ENCODE assay signal across 11 cellular contexts in the genomic region with DNA sequence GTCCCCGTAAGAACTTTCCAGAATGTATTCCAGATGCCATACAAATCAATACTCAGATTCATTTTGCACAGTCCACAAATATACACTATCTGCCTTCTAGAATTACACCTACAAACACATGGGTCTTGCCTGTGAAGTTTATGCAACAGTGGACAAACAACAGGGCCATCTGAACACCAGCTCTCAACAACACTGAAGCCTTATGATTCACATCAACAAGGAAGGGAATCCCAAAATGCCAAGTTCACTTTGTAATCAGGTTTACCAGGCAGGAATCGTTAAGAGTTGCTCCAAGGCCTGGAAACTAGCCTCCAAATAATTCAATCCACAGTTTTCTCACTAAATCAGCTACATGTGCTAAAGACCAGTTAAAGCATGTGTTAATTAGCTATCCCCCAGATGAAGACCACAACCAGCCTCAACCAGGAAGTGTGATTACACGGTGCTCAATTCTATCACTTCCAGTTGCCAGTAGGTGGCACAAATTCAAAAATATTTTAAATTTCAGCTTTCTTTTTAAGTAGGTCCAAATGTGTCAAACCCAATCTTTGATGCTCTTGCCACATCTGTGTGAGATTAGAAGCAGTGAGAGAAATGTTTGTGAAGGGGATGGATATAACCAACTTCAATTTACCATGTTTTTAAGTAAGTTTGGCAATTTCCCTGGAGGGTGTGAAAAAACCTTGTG.
DNase-seq lines count a peak whose midpoint lies in the region; ATAC-seq and TF ChIP-seq lines count a peak whose summit lies in the region.
"Had no signal": no experiment of that assay in that cellular context is flagged by ENCODE, and none has a peak within 500 bp of the region (broad histone marks: within the 10 kb centered on the region; RNA-seq: fewer than 3 reads in every experiment).

No MANE protein-coding gene starts in this region.

- no peaks in the 10 kb centered on the region for H3K4me1 Mint-ChIP-seq in activated T-cell treated with anti-CD3 and anti-CD28 coated beads, Interleukin-2, amount 50 U/mL, for 24 hours (ENCODE audit: low read depth)

- DNase-seq in HT1080 (ENCODE audit: low read depth) (peak; percentile 23), SW480 (ENCODE audit: low spot score) (peak; percentile 25), iris pigment epithelial cell (ENCODE audit: low read depth) (peak; percentile 40)
- DNase-seq in activated T-cell treated with anti-CD3 and anti-CD28 coated beads, Interleukin-2, amount 50 U/mL, for 24 hours, result no peak
- no peak for DNase-seq in activated CD4-positive, CD25-positive, alpha-beta regulatory T cell (lab: John Stamatoyannopoulos, UW)
- no peak for DNase-seq in activated CD4-positive, alpha-beta T cell treated with anti-CD3 and anti-CD28 coated beads, Interleukin-2, amount 50 U/mL, for 1 hour
- DNase-seq: activated T-cell treated with anti-CD3 and anti-CD28 coated beads for 4 hours had no signal

- no peaks in the 10 kb centered on the region for H3K27me3 Mint-ChIP-seq in activated T-cell treated with anti-CD3 and anti-CD28 coated beads, Interleukin-2, amount 50 U/mL, for 24 hours

- peak; percentile 43 for TF ChIP-seq CTCF in C4-2B (conservative IDR thresholded peaks at IDR 0.05)

- H3K4me3 Mint-ChIP-seq in activated T-cell treated with anti-CD3 and anti-CD28 coated beads, Interleukin-2, amount 50 U/mL, for 24 hours, result no peak overlapping the region

- H3K36me3 Mint-ChIP-seq in activated T-cell treated with anti-CD3 and anti-CD28 coated beads, Interleukin-2, amount 50 U/mL, for 24 hours (ENCODE audit: low read depth), result no peaks in the 10 kb centered on the region

- no peak overlapping the region for H3K27ac ChIP-seq in C4-2B
- H3K27ac ChIP-seq: epithelial cell of prostate, parathyroid adenoma had no signal

- no peaks in the 10 kb centered on the region for H3K9me3 Mint-ChIP-seq in activated T-cell treated with anti-CD3 and anti-CD28 coated beads, Interleukin-2, amount 50 U/mL, for 24 hours

- no peak overlapping the region for H3K27ac Mint-ChIP-seq in activated T-cell treated with anti-CD3 and anti-CD28 coated beads, Interleukin-2, amount 50 U/mL, for 24 hours

- ATAC-seq in GM21367 (IDR thresholded peaks at IDR 0.05; ENCODE audit: unreplicated experiment), result no peak

Comparison
In these comparisons a context has a peak if more than half of its experiments do, and no peak if none do; other contexts are left out.
1. DNase-seq: peak in HT1080 (single experiment), SW480 (single experiment) and iris pigment epithelial cell (single experiment); none in activated T-cell treated with anti-CD3 and anti-CD28 coated beads, Interleukin-2, amount 50 U/mL, for 24 hours (single experiment), activated CD4-positive, CD25-positive, alpha-beta regulatory T cell (0 of 4) and activated CD4-positive, alpha-beta T cell treated with anti-CD3 and anti-CD28 coated beads, Interleukin-2, amount 50 U/mL, for 1 hour (single experiment).